In genomic region chr4:40280586-40280985, GRCh38 we compare ENCODE assay signal across 21 cellular contexts. TPM values are rescaled to one million over a fixed set of nuclear protein-coding genes. Genes with fewer than 3 reads are reported as not detected.
DNase-seq lines count a peak whose midpoint lies in the region; ATAC-seq, FAIRE-seq and TF ChIP-seq lines count a peak whose summit lies in the region.
"Had no signal": no experiment of that assay in that cellular context is flagged by ENCODE, and none has a peak within 500 bp of the region (broad histone marks: within the 10 kb centered on the region; RNA-seq: fewer than 3 reads in every experiment).

No MANE protein-coding gene starts in this region.

- TF ChIP-seq CTCF in GM12878 (IDR thresholded peaks at IDR 0.05 in 2 of 3, conservative IDR thresholded peaks at IDR 0.05 in 1 of 3; ENCODE audit: control insufficient read depth in 2 of 3, extremely low read depth in 1 of 3, insufficient read depth in 1 of 3, low read depth in 3 of 3, low read length in 3 of 3) (no peak), A673 (conservative IDR thresholded peaks at IDR 0.05; ENCODE audit: low read depth, low read length) (no peak)

- H3K36me3 ChIP-seq in GM12878 (ENCODE audit: control insufficient read depth in 2 of 2, insufficient read depth in 2 of 2, low read length in 1 of 2) (no peaks in the 10 kb centered on the region), A673 (ENCODE audit: insufficient read depth, low read length, poor library complexity, severe bottlenecking) (no peaks in the 10 kb centered on the region)
- H3K36me3 ChIP-seq: gastroesophageal sphincter, pancreas, suprapubic skin had no signal

- 36% methylated on average over 2 of the region's 2 CpGs for WGBS in GM12878 (ENCODE audit: insufficient coverage, insufficient replicate concordance, low lambda C conversion rate, missing lambda C conversion rate)

- RAD21 ChIA-PET in GM12878 (lab: Charles Lee; ENCODE audit: unreplicated experiment): no interaction called here

- ATAC-seq in T-helper 17 cell: no peak
- ATAC-seq in GM12878: no peak
- peak; percentile 46 to 53 for ATAC-seq in stimulated activated naive B cell treated with anti-CD40 and anti-IgM and Interleukin-4, amounts not matched to agents 10 μg/mL and 1 μg/mL and 100 μg/mL, for 72 hours (replicated peaks)
- ATAC-seq in natural killer cell treated with Interleukin-12 subunit alpha and Interleukin-12 subunit beta and Interleukin-15 and Interleukin-18, amount 100 ng/mL, for 72 hours: no peak
- ATAC-seq: body of pancreas, gastroesophageal sphincter, left lobe of liver, pancreas had no signal

- no peak overlapping the region for H2AFZ ChIP-seq in GM12878 (ENCODE audit: control insufficient read depth, low read depth, low read length)

- peaks cover 62% of the 10 kb centered on the region for H3K4me1 Mint-ChIP-seq in activated naive CD4-positive, alpha-beta T cell treated with anti-CD3 and anti-CD28 coated beads for 36 hours (ENCODE audit: low read depth)
- H3K4me1 Mint-ChIP-seq in activated naive CD4-positive, alpha-beta T cell treated with anti-CD3 and anti-CD28 coated beads, Interleukin-2, amount 10 ng/mL, durations not matched to agents 7 days and 5 days: peaks cover 52% of the 10 kb centered on the region
- peaks cover 32% of the 10 kb centered on the region for H3K4me1 Mint-ChIP-seq in T-helper 17 cell
- peaks cover 20 to 52% of the 10 kb centered on the region in 2 donors for H3K4me1 Mint-ChIP-seq in stimulated activated naive B cell treated with anti-CD40 and anti-IgM and Interleukin-4, amounts not matched to agents 10 μg/mL and 1 μg/mL and 100 μg/mL, for 72 hours
- peaks cover 15 to 42% of the 10 kb centered on the region in 2 donors for H3K4me1 Mint-ChIP-seq in natural killer cell treated with Interleukin-12 subunit alpha and Interleukin-12 subunit beta and Interleukin-15 and Interleukin-18, amount 100 ng/mL, for 72 hours (ENCODE audit: low read depth in 2 of 2)

- H3K9me3 Mint-ChIP-seq in activated naive CD4-positive, alpha-beta T cell treated with anti-CD3 and anti-CD28 coated beads for 36 hours: peaks cover 10% of the 10 kb centered on the region
- H3K9me3 Mint-ChIP-seq in activated naive CD4-positive, alpha-beta T cell treated with anti-CD3 and anti-CD28 coated beads, Interleukin-2, amount 10 ng/mL, durations not matched to agents 7 days and 5 days: peaks cover 9% of the 10 kb centered on the region
- peaks cover 7 to 9% of the 10 kb centered on the region in 2 donors for H3K9me3 Mint-ChIP-seq in stimulated activated naive B cell treated with anti-CD40 and anti-IgM and Interleukin-4, amounts not matched to agents 10 μg/mL and 1 μg/mL and 100 μg/mL, for 72 hours
- H3K9me3 Mint-ChIP-seq in natural killer cell treated with Interleukin-12 subunit alpha and Interleukin-12 subunit beta and Interleukin-15 and Interleukin-18, amount 100 ng/mL, for 72 hours: peaks cover 2% of the 10 kb centered on the region

- TF ChIP-seq RAD21 in GM12878 (IDR thresholded peaks at IDR 0.05; ENCODE audit: insufficient read depth, low read depth, low read length): no peak

- peak overlapping the region; percentile 10 for H3K27ac Mint-ChIP-seq in activated naive CD4-positive, alpha-beta T cell treated with anti-CD3 and anti-CD28 coated beads for 36 hours
- H3K27ac Mint-ChIP-seq in activated naive CD4-positive, alpha-beta T cell treated with anti-CD3 and anti-CD28 coated beads, Interleukin-2, amount 10 ng/mL, durations not matched to agents 7 days and 5 days: no peak overlapping the region
- H3K27ac Mint-ChIP-seq in T-helper 17 cell: peak overlapping the region; percentile 46
- H3K27ac Mint-ChIP-seq in stimulated activated naive B cell treated with anti-CD40 and anti-IgM and Interleukin-4, amounts not matched to agents 10 μg/mL and 1 μg/mL and 100 μg/mL, for 72 hours: no peak overlapping the region
- H3K27ac Mint-ChIP-seq in natural killer cell treated with Interleukin-12 subunit alpha and Interleukin-12 subunit beta and Interleukin-15 and Interleukin-18, amount 100 ng/mL, for 72 hours: no peak overlapping the region

- CTCF ChIA-PET in activated naive CD4-positive, alpha-beta T cell treated with anti-CD3 and anti-CD28 coated beads for 36 hours (lab: Charles Lee): interaction anchor here (0.6 to 1.7 kb wide), 2 partner anchors 39 to 44 kb away, joined by 3 to 5 read pairs; no protein-coding TSS in a partner anchor
- CTCF ChIA-PET in activated naive CD4-positive, alpha-beta T cell treated with anti-CD3 and anti-CD28 coated beads, Interleukin-2, amount 10 ng/mL, durations not matched to agents 7 days and 5 days (lab: Charles Lee): interaction anchor here (0.6 to 2.3 kb wide), 3 partner anchors 26 to 44 kb away, joined by 5 read pairs; no protein-coding TSS in a partner anchor
- CTCF ChIA-PET in GM12878 (lab: Yijun Ruan, JAX): interaction anchor here (1.2 kb wide), 1 partner anchor 12 kb away, joined by 3 read pairs; no protein-coding TSS in a partner anchor
- CTCF ChIA-PET in A673 (lab: Charles Lee): no interaction called here

- no peaks in the 10 kb centered on the region for H3K27me3 Mint-ChIP-seq in activated naive CD4-positive, alpha-beta T cell treated with anti-CD3 and anti-CD28 coated beads for 36 hours (ENCODE audit: low read depth)
- no peaks in the 10 kb centered on the region for H3K27me3 Mint-ChIP-seq in activated naive CD4-positive, alpha-beta T cell treated with anti-CD3 and anti-CD28 coated beads, Interleukin-2, amount 10 ng/mL, durations not matched to agents 7 days and 5 days
- H3K27me3 Mint-ChIP-seq in T-helper 17 cell: no peaks in the 10 kb centered on the region
- H3K27me3 Mint-ChIP-seq in stimulated activated naive B cell treated with anti-CD40 and anti-IgM and Interleukin-4, amounts not matched to agents 10 μg/mL and 1 μg/mL and 100 μg/mL, for 72 hours: no peaks in the 10 kb centered on the region
- no peaks in the 10 kb centered on the region for H3K27me3 Mint-ChIP-seq in natural killer cell treated with Interleukin-12 subunit alpha and Interleukin-12 subunit beta and Interleukin-15 and Interleukin-18, amount 100 ng/mL, for 72 hours

- BruUV-seq in GM12878 (replicated peaks; lab: Mats Ljungman, UMichigan) (no TSS peak), A673 (replicated peaks; lab: Mats Ljungman, UMichigan) (no TSS peak)

- no peak overlapping the region for H3K4me2 ChIP-seq in GM12878 (ENCODE audit: control insufficient read depth, insufficient read depth)

- H3K36me3 Mint-ChIP-seq in activated naive CD4-positive, alpha-beta T cell treated with anti-CD3 and anti-CD28 coated beads for 36 hours (ENCODE audit: low read depth): peaks cover 11% of the 10 kb centered on the region
- H3K36me3 Mint-ChIP-seq in activated naive CD4-positive, alpha-beta T cell treated with anti-CD3 and anti-CD28 coated beads, Interleukin-2, amount 10 ng/mL, durations not matched to agents 7 days and 5 days: peaks cover 14% of the 10 kb centered on the region
- H3K36me3 Mint-ChIP-seq in T-helper 17 cell (ENCODE audit: low read depth): no peaks in the 10 kb centered on the region
- H3K36me3 Mint-ChIP-seq in stimulated activated naive B cell treated with anti-CD40 and anti-IgM and Interleukin-4, amounts not matched to agents 10 μg/mL and 1 μg/mL and 100 μg/mL, for 72 hours: peaks cover 0 to 5% of the 10 kb centered on the region in 2 donors
- H3K36me3 Mint-ChIP-seq in natural killer cell treated with Interleukin-12 subunit alpha and Interleukin-12 subunit beta and Interleukin-15 and Interleukin-18, amount 100 ng/mL, for 72 hours: no peaks in the 10 kb centered on the region

- H3K27ac ChIP-seq in GM12878 (ENCODE audit: control insufficient read depth, insufficient read depth) (no peak overlapping the region), A673 (ENCODE audit: low read depth, low read length, poor library complexity, severe bottlenecking) (no peak overlapping the region)
- H3K27ac ChIP-seq: body of pancreas, gastroesophageal sphincter, pancreas, suprapubic skin had no signal

- no peak for DNase-seq in activated naive CD4-positive, alpha-beta T cell treated with anti-CD3 and anti-CD28 coated beads for 36 hours
- DNase-seq in activated naive CD4-positive, alpha-beta T cell treated with anti-CD3 and anti-CD28 coated beads, Interleukin-2, amount 10 ng/mL, durations not matched to agents 7 days and 5 days: no peak
- no peak for DNase-seq in T-helper 17 cell
- no peak for DNase-seq in GM12878 (ENCODE audit: low read depth, low spot score)
- no peak for DNase-seq in stimulated activated naive B cell treated with anti-CD40 and anti-IgM and Interleukin-4, amounts not matched to agents 10 μg/mL and 1 μg/mL and 100 μg/mL, for 72 hours
- no peak for DNase-seq in ACHN
- DNase-seq in A673 (ENCODE audit: low spot score): no peak
- DNase-seq in natural killer cell treated with Interleukin-12 subunit alpha and Interleukin-12 subunit beta and Interleukin-15 and Interleukin-18, amount 100 ng/mL, for 72 hours (ENCODE audit: low spot score): no peak
- DNase-seq: body of pancreas, cortex of kidney, GF-D8, H7, KG1, NCI-H1105, NCI-H2171, NCI-H82, pancreas had no signal

- SMC1A ChIA-PET in GM12878 (lab: Charles Lee; ENCODE audit: uncharacterized antibody, unreplicated experiment): interaction anchor here (0.9 kb wide), 1 partner anchor 9 kb away, joined by 3 read pairs; no protein-coding TSS in a partner anchor

- no peak for FAIRE-seq in GM12878 (lab: Jason Lieb, UNC)
- FAIRE-seq: pancreas had no signal

- in situ Hi-C loops in GM12878 (cut with MboI) (no loop called here), ACHN (cut with HindIII; ENCODE audit: low pct_ligation_motif_present, low pct_unique_long_range_greater_than_20kb, low sequenced_read_pairs) (no loop called here)

- no peak for TF ChIP-seq POLR2A in GM12878 (IDR thresholded peaks at IDR 0.05; ENCODE audit: low read depth, low read length)

- no peak for TF ChIP-seq EP300 in GM12878 (IDR thresholded peaks at IDR 0.05; ENCODE audit: borderline replicate concordance in 1 of 2, control insufficient read depth in 1 of 2, low read depth in 2 of 2, low read length in 2 of 2)

- H3K4me3 Mint-ChIP-seq in activated naive CD4-positive, alpha-beta T cell treated with anti-CD3 and anti-CD28 coated beads for 36 hours: no peak overlapping the region
- H3K4me3 Mint-ChIP-seq in activated naive CD4-positive, alpha-beta T cell treated with anti-CD3 and anti-CD28 coated beads, Interleukin-2, amount 10 ng/mL, durations not matched to agents 7 days and 5 days: no peak overlapping the region
- no peak overlapping the region for H3K4me3 Mint-ChIP-seq in T-helper 17 cell
- H3K4me3 Mint-ChIP-seq in stimulated activated naive B cell treated with anti-CD40 and anti-IgM and Interleukin-4, amounts not matched to agents 10 μg/mL and 1 μg/mL and 100 μg/mL, for 72 hours: no peak overlapping the region
- H3K4me3 Mint-ChIP-seq in natural killer cell treated with Interleukin-12 subunit alpha and Interleukin-12 subunit beta and Interleukin-15 and Interleukin-18, amount 100 ng/mL, for 72 hours: no peak overlapping the region

- no peaks in the 10 kb centered on the region for H3K9me3 ChIP-seq in T-helper 17 cell (ENCODE audit: control insufficient read depth, low read length, poor library complexity, severe bottlenecking)
- no peaks in the 10 kb centered on the region; the same call in 2 of the 3 replicates for H3K9me3 ChIP-seq in GM12878 (replicated peaks; ENCODE audit: control insufficient read depth, insufficient read depth, low read length)
- H3K9me3 ChIP-seq in A673 (ENCODE audit: low read depth, low read length, poor library complexity, severe bottlenecking): no peaks in the 10 kb centered on the region
- H3K9me3 ChIP-seq: body of pancreas, gastroesophageal sphincter, pancreas, suprapubic skin had no signal

- H3K4me1 ChIP-seq in GM12878 (ENCODE audit: control insufficient read depth, insufficient read depth, low read length) (no peaks in the 10 kb centered on the region), A673 (ENCODE audit: insufficient read depth, low read length, poor library complexity, severe bottlenecking) (no peaks in the 10 kb centered on the region)
- H3K4me1 ChIP-seq: body of pancreas, gastroesophageal sphincter, pancreas, suprapubic skin had no signal

- H3K4me3 ChIP-seq in GM12878 (no peak overlapping the region), A673 (ENCODE audit: low read depth, low read length, poor library complexity, severe bottlenecking) (no peak overlapping the region)
- H3K4me3 ChIP-seq: body of pancreas, gastroesophageal sphincter, pancreas, suprapubic skin had no signal

- intact Hi-C loops in activated naive CD4-positive, alpha-beta T cell treated with anti-CD3 and anti-CD28 coated beads for 36 hours (cut with micrococcal nuclease): no loop called here
- intact Hi-C loops in GM12878 (cut with micrococcal nuclease; ENCODE audit: unreplicated experiment) (no loop called here), A673 (cut with micrococcal nuclease; ENCODE audit: unreplicated experiment) (no loop called here)

- H3K79me2 ChIP-seq in GM12878 (ENCODE audit: control insufficient read depth, insufficient read depth, low read length): no peaks in the 10 kb centered on the region

- no peaks in the 10 kb centered on the region for H4K20me1 ChIP-seq in GM12878 (ENCODE audit: control insufficient read depth, insufficient read depth)

- POLR2A ChIA-PET in GM12878 (lab: Charles Lee) (no interaction called here), A673 (lab: Charles Lee; ENCODE audit: low non-redundant PET) (no interaction called here)

- H3K27me3 ChIP-seq in GM12878 (replicated peaks in 1 of 2; ENCODE audit: control insufficient read depth in 2 of 2, insufficient read depth in 2 of 2, low read length in 1 of 2): no peaks in the 10 kb centered on the region
- no peaks in the 10 kb centered on the region for H3K27me3 ChIP-seq in A673 (replicated peaks; ENCODE audit: insufficient read depth, low read depth, low read length, poor library complexity)
- H3K27me3 ChIP-seq: body of pancreas, gastroesophageal sphincter, pancreas, suprapubic skin had no signal

- no peak overlapping the region for H3K9ac ChIP-seq in GM12878 (ENCODE audit: control insufficient read depth, insufficient read depth, low read length)

RNA-seq across cellular contexts. Expression of gene CHRNA9, which starts 54.5 kb away (rescaled TPM):
- total RNA-seq in activated naive CD4-positive, alpha-beta T cell treated with anti-CD3 and anti-CD28 coated beads for 36 hours: not detected
- total RNA-seq in T-helper 17 cell: not detected
- total RNA-seq in GM12878 (2013; cell fraction: nucleolus; rRNA removed): 1.5 TPM in 1 of 2 replicates, not detected in the other
- total RNA-seq in GM12878 (2014; rRNA removed): 0.05 TPM in 1 of 2 replicates, not detected in the other
- total RNA-seq in GM12878 (2014; rRNA removed; fragmentation: Illumina TruSeq; extraction: Trizol): not detected in 2 replicates
- not detected in 2 replicates for total RNA-seq in GM12878 (2021)
- not detected for polyA plus RNA-seq in GM12878 (2011; ENCODE audit: low read depth)
- polyA plus RNA-seq in GM12878 (2011; rRNA removed): 0.08 and 0.55 TPM in 2 replicates
- 0.04 and 0.15 TPM in 2 replicates for polyA plus RNA-seq in GM12878 (2011; cell fraction: cytosol; rRNA removed)
- 0.18 TPM in 1 of 2 replicates, not detected in the other for polyA plus RNA-seq in GM12878 (2011; cell fraction: nucleus; rRNA removed)
- polyA plus RNA-seq in GM12878 (2012): not detected in 2 replicates
- polyA plus RNA-seq in GM12878 (2014; fragmentation: Illumina TruSeq; extraction: Trizol): not detected in 2 replicates
- not detected for polyA plus RNA-seq in GM12878 (2014; fragmentation: Nextera tagmentation; extraction: Ambion mirVana)
- 0.05 TPM in 1 of 2 replicates, not detected in the other for polyA plus RNA-seq in GM12878 (2014; rRNA removed)
- polyA plus RNA-seq in GM12878 (2016; fragmentation: Nextera tagmentation; extraction: Ambion mirVana): under 1 TPM in 1 of 2 experiments, not detected in 1; 0.09 TPM
- not detected in 2 replicates for polyA minus RNA-seq in GM12878 (2011; rRNA and poly(A)+ RNA removed)
- not detected in 2 replicates for polyA minus RNA-seq in GM12878 (2011; cell fraction: cytosol; rRNA and poly(A)+ RNA removed)
- 0.29 TPM in 1 of 2 replicates, not detected in the other for polyA minus RNA-seq in GM12878 (2011; cell fraction: nucleus; rRNA and poly(A)+ RNA removed)
- total RNA-seq in A673 (2021): 0.35 and 1.5 TPM in 2 replicates
- not detected for total RNA-seq in natural killer cell treated with Interleukin-12 subunit alpha and Interleukin-12 subunit beta and Interleukin-15 and Interleukin-18, amount 100 ng/mL, for 72 hours
- total RNA-seq: body of pancreas, gastroesophageal sphincter, left lobe of liver, pancreas, skeletal muscle tissue had no signal
- polyA plus RNA-seq: pancreas had no signal

Comparison
In these comparisons a context has a peak if more than half of its experiments do, and no peak if none do; other contexts are left out.
1. H3K27ac Mint-ChIP-seq: peak in activated naive CD4-positive, alpha-beta T cell treated with anti-CD3 and anti-CD28 coated beads for 36 hours (single experiment) and T-helper 17 cell (single experiment); none in activated naive CD4-positive, alpha-beta T cell treated with anti-CD3 and anti-CD28 coated beads, Interleukin-2, amount 10 ng/mL, durations not matched to agents 7 days and 5 days (single experiment), stimulated activated naive B cell treated with anti-CD40 and anti-IgM and Interleukin-4, amounts not matched to agents 10 μg/mL and 1 μg/mL and 100 μg/mL, for 72 hours (single experiment) and natural killer cell treated with Interleukin-12 subunit alpha and Interleukin-12 subunit beta and Interleukin-15 and Interleukin-18, amount 100 ng/mL, for 72 hours (0 of 2).
2. ATAC-seq: peak in stimulated activated naive B cell treated with anti-CD40 and anti-IgM and Interleukin-4, amounts not matched to agents 10 μg/mL and 1 μg/mL and 100 μg/mL, for 72 hours (2 of 2); none in T-helper 17 cell (single experiment), GM12878 (single experiment) and natural killer cell treated with Interleukin-12 subunit alpha and Interleukin-12 subunit beta and Interleukin-15 and Interleukin-18, amount 100 ng/mL, for 72 hours (0 of 2).